In genomic region chr21:41877901-41878830, GRCh38 we compare ENCODE assay signal across 8 cellular contexts. TPM values are rescaled to one million over a fixed set of nuclear protein-coding genes. Genes with fewer than 3 reads are reported as not detected.
DNase-seq lines count a peak whose midpoint lies in the region; TF ChIP-seq lines count a peak whose summit lies in the region.

No MANE protein-coding gene starts in this region.

- H3K9me3 ChIP-seq in GM23248 (ENCODE audit: low read depth) = no peaks in the 10 kb centered on the region
- no peaks in the 10 kb centered on the region for H3K9me3 ChIP-seq in Karpas-422 (ENCODE audit: low read length)

- H3K9me2 ChIP-seq in GM23248 (ENCODE audit: insufficient read depth) (no peaks in the 10 kb centered on the region), Karpas-422 (replicated peaks; ENCODE audit: insufficient read depth, low read length) (no peaks in the 10 kb centered on the region)

- peak; percentile 58 for DNase-seq in GM10266 (ENCODE audit: extremely low spot score)
- peak; percentile 81 for DNase-seq in GM23248
- DNase-seq in Karpas-422 = peak; percentile 68
- DNase-seq in T-helper 9 cell = peak; percentile 12
- DNase-seq in caudate nucleus (lab: John Stamatoyannopoulos, UW) = peak in 15 of 61 donors; percentile 5 to 40 (median 19)
- peak; percentile 40 for DNase-seq in kidney tubule cell (ENCODE audit: low spot score)
- peak in 2 of 3 experiments; percentile 22 to 26 for DNase-seq in stimulated activated CD4-positive, alpha-beta T cell treated with anti-CD3 and anti-CD28 coated beads, TNF-alpha, amount 100 ng/mL, for 4 hours (ENCODE audit: low read depth in 3 of 3)
- DNase-seq in occipital lobe (lab: John Stamatoyannopoulos, UW) = no peak

- H3F3A ChIP-seq in GM23248 (ENCODE audit: insufficient read depth) = peaks cover 20% of the 10 kb centered on the region

- peaks cover 14% of the 10 kb centered on the region for H3K4me1 ChIP-seq in GM23248 (ENCODE audit: insufficient read depth)
- H3K4me1 ChIP-seq in Karpas-422 (ENCODE audit: low read length) = peaks cover 24% of the 10 kb centered on the region

- H3K9ac ChIP-seq in GM23248 (peak overlapping the region; percentile 96), Karpas-422 (ENCODE audit: low read length) (peak overlapping the region; percentile 82)

- in situ Hi-C loops in GM23248 (cut with MboI) = no loop called here

- WGBS in GM23248 (ENCODE audit: low coverage in 1 of 2, low lambda C conversion rate in 2 of 2, missing lambda C conversion rate in 2 of 2), 2 experiments = 1% methylated on average over 37 to 48 of the region's 48 CpGs

- H3K36me3 ChIP-seq in GM23248 (ENCODE audit: low read depth) (no peaks in the 10 kb centered on the region), Karpas-422 (ENCODE audit: insufficient read depth, low read length) (no peaks in the 10 kb centered on the region)

- peak overlapping the region; percentile 58 for H3K27ac ChIP-seq in GM23248
- no peak overlapping the region for H3K27ac ChIP-seq in Karpas-422 (ENCODE audit: low read length)
- H3K27ac ChIP-seq in caudate nucleus (ENCODE audit: low read depth, low read length) = peak overlapping the region; percentile 23

- H3K4me3 ChIP-seq in GM23248 = peak overlapping the region; percentile 100
- peak overlapping the region; percentile 91 for H3K4me3 ChIP-seq in Karpas-422 (ENCODE audit: low read length)

- H3K79me2 ChIP-seq in GM23248 (ENCODE audit: insufficient read depth) = peaks cover 36% of the 10 kb centered on the region
- H3K79me2 ChIP-seq in Karpas-422 (ENCODE audit: low read length) = peaks cover 7% of the 10 kb centered on the region

- H2AFZ ChIP-seq in GM23248 (peak overlapping the region; percentile 65), Karpas-422 (ENCODE audit: low read length) (no peak overlapping the region; the same call in 1 of the 2 replicates)

- H4K20me1 ChIP-seq in GM23248 (ENCODE audit: insufficient read depth) (no peaks in the 10 kb centered on the region), Karpas-422 (ENCODE audit: insufficient read depth, low read depth, low read length) (peaks cover 38% of the 10 kb centered on the region)

- H3K4me2 ChIP-seq in GM23248 (ENCODE audit: unreplicated experiment) = peak overlapping the region; percentile 92
- H3K4me2 ChIP-seq in Karpas-422 (ENCODE audit: low read depth, low read length, poor library complexity, severe bottlenecking) = peak overlapping the region; percentile 67

- no peaks in the 10 kb centered on the region for H3K27me3 ChIP-seq in GM23248 (replicated peaks; ENCODE audit: insufficient read depth)
- H3K27me3 ChIP-seq in Karpas-422 (ENCODE audit: low read length) = no peaks in the 10 kb centered on the region

- TF ChIP-seq CTCF in GM10266 (IDR thresholded peaks at IDR 0.05; ENCODE audit: control insufficient read depth, insufficient read depth, low read depth, missing control alignments) = no peak

RNA-seq across cellular contexts. Expression of gene PRDM15, which starts 1.0 kb away (rescaled TPM):
- total RNA-seq in GM23248 (2014; rRNA removed; shearing (Covaris generic)) = 2.5 and 4.2 TPM in 2 replicates
- polyA plus RNA-seq in GM23248 (2016; fragmentation: Nextera tagmentation; extraction: Ambion mirVana) = 1.7 and 2.3 TPM in 2 replicates
- 3.0 and 14.6 TPM in 2 replicates for total RNA-seq in Karpas-422 (2014; rRNA removed; shearing (Covaris generic); ENCODE audit: low replicate concordance)
- 6.7 TPM for total RNA-seq in occipital lobe
